26 cellular contexts compared by ENCODE assay signal in genomic region chrX:153907456-153907855, GRCh38. TPM values are rescaled to one million over a fixed set of nuclear protein-coding genes. Genes with fewer than 3 reads are reported as not detected.
DNase-seq lines count a peak whose midpoint lies in the region; ATAC-seq, FAIRE-seq and TF ChIP-seq lines count a peak whose summit lies in the region.
"Had no signal": no experiment of that assay in that cellular context is flagged by ENCODE, and none has a peak within 500 bp of the region (broad histone marks: within the 10 kb centered on the region; RNA-seq: fewer than 3 reads in every experiment).

No MANE protein-coding gene starts in this region.

- DNase-seq in CD4-positive, alpha-beta T cell, result no peak
- DNase-seq in GM12878 (ENCODE audit: low read depth, low spot score) (no peak), kidney (peak; percentile 80), sigmoid colon (peak; percentile 62), amygdala (lab: John Stamatoyannopoulos, UW) (no peak), iPS-NIHi7 (ENCODE audit: extremely low spot score) (no peak)
- DNase-seq in activated naive CD4-positive, alpha-beta T cell treated with anti-CD3 and anti-CD28 coated beads, Interleukin-2, amount 50 U/mL, for 72 hours (ENCODE audit: low spot score in 2 of 2), result no peak
- DNase-seq: 8988T; ACHN; AML-193; BE2C; Calu3; CD4-positive, alpha-beta memory T cell; COR-L47; DMS53; DMS79 treated with DMSO at 0.1 percent for 48 hours; GF-D8; GOT3 had no signal

- no peak for TF ChIP-seq EP300 in GM12878 (IDR thresholded peaks at IDR 0.05; ENCODE audit: borderline replicate concordance in 1 of 2, control insufficient read depth in 1 of 2, low read depth in 2 of 2, low read length in 2 of 2)
- no peak for TF ChIP-seq EP300 in sigmoid colon (IDR thresholded peaks at IDR 0.05)

- SMC1A ChIA-PET in GM12878 (lab: Charles Lee; ENCODE audit: uncharacterized antibody, unreplicated experiment), result interaction anchor here (1.1 to 1.3 kb wide), 2 partner anchors 17 to 29 kb away, joined by 3 read pairs; no protein-coding TSS in a partner anchor

- no peak for TF ChIP-seq CTCF in CD4-positive, alpha-beta T cell (IDR thresholded peaks at IDR 0.05)
- TF ChIP-seq CTCF in GM12878 (IDR thresholded peaks at IDR 0.05 in 2 of 3, conservative IDR thresholded peaks at IDR 0.05 in 1 of 3; ENCODE audit: control insufficient read depth in 2 of 3, extremely low read depth in 1 of 3, insufficient read depth in 1 of 3, low read depth in 3 of 3, low read length in 3 of 3) (no peak), kidney (IDR thresholded peaks at IDR 0.05; ENCODE audit: borderline replicate concordance, extremely low read depth, insufficient read depth) (no peak), sigmoid colon (IDR thresholded peaks at IDR 0.05) (no peak)

- H3K36me3 ChIP-seq in GM12878 (ENCODE audit: control insufficient read depth in 2 of 2, insufficient read depth in 2 of 2, low read length in 1 of 2), result no peaks in the 10 kb centered on the region; a peak in 1 of 4 replicates
- H3K36me3 ChIP-seq in kidney (ENCODE audit: control insufficient read depth in 1 of 2, insufficient read depth in 2 of 2, low read length in 2 of 2), result no peaks in the 10 kb centered on the region
- no peaks in the 10 kb centered on the region for H3K36me3 ChIP-seq in sigmoid colon
- H3K36me3 ChIP-seq: BE2C, HAP-1 had no signal

- no peak overlapping the region for H3K4me2 ChIP-seq in GM12878 (ENCODE audit: control insufficient read depth, insufficient read depth)
- H3K4me2 ChIP-seq: A549 had no signal

- no peaks in the 10 kb centered on the region for H3K27me3 ChIP-seq in CD4-positive, alpha-beta T cell (ENCODE audit: control insufficient read depth, insufficient read depth, low read length)
- H3K27me3 ChIP-seq in GM12878 (replicated peaks in 1 of 2; ENCODE audit: control insufficient read depth in 2 of 2, insufficient read depth in 2 of 2, low read length in 1 of 2) (no peaks in the 10 kb centered on the region), sigmoid colon (peaks cover 0 to 4% (median 0%) of the 10 kb centered on the region in 3 donors)
- H3K27me3 ChIP-seq: BE2C had no signal

- RAD21 ChIA-PET in GM12878 (lab: Charles Lee; ENCODE audit: unreplicated experiment), result interaction anchor here (0.6 to 1.8 kb wide), 2 partner anchors 18 to 102 kb away, joined by 4 to 6 read pairs; no protein-coding TSS in a partner anchor

- 0 out of 2 replicates have a peak, but pooled peaks cover 5% of the 10 kb centered on the region for H3K4me1 ChIP-seq in GM12878 (ENCODE audit: control insufficient read depth, insufficient read depth, low read length)
- peaks cover 0 to 4% of the 10 kb centered on the region in 2 donors for H3K4me1 ChIP-seq in kidney (ENCODE audit: control insufficient read depth in 1 of 2, insufficient read depth in 1 of 2, low read depth in 1 of 2, low read length in 2 of 2)
- H3K4me1 ChIP-seq in sigmoid colon, result peaks cover 0 to 9% (median 0%) of the 10 kb centered on the region in 4 donors
- H3K4me1 ChIP-seq: HAP-1 had no signal

- WGBS in GM12878 (ENCODE audit: insufficient coverage, insufficient replicate concordance, low lambda C conversion rate, missing lambda C conversion rate), result 76% methylated on average over 12 of the region's 12 CpGs
- WGBS in sigmoid colon, 2 donors, result 74 to 81% methylated on average over 12 of the region's 12 CpGs

- H3K27me3 Mint-ChIP-seq in CD4-positive, alpha-beta T cell, result no peaks in the 10 kb centered on the region
- H3K27me3 Mint-ChIP-seq: CD4-positive, alpha-beta memory T cell had no signal

- no peaks in the 10 kb centered on the region for H3K9me3 Mint-ChIP-seq in CD4-positive, alpha-beta T cell
- H3K9me3 Mint-ChIP-seq in activated naive CD4-positive, alpha-beta T cell treated with anti-CD3 and anti-CD28 coated beads, Interleukin-2, amount 50 U/mL, for 72 hours, result no peaks in the 10 kb centered on the region

- in situ Hi-C loops in GM12878 (cut with MboI), result no loop called here

- BruUV-seq in GM12878 (replicated peaks; lab: Mats Ljungman, UMichigan), result no TSS peak

- CTCF ChIA-PET in CD4-positive, alpha-beta T cell (lab: Charles Lee), result interaction anchor here (2.0 kb wide), 1 partner anchor 40 kb away, joined by 6 read pairs; no protein-coding TSS in a partner anchor
- CTCF ChIA-PET in GM12878 (lab: Yijun Ruan, JAX), result interaction anchor here (1.1 to 1.8 kb wide), 3 partner anchors 16 to 39 kb away, joined by 4 to 5 read pairs (median 5); no protein-coding TSS in a partner anchor

- 0 out of 2 replicates have a peak, but pooled peaks have one; percentile 8 for TF ChIP-seq POLR2A in GM12878 (IDR thresholded peaks at IDR 0.05; ENCODE audit: low read depth, low read length)
- TF ChIP-seq POLR2A in sigmoid colon (IDR thresholded peaks at IDR 0.05), result no peak

- peaks cover 39% of the 10 kb centered on the region for H3K4me1 Mint-ChIP-seq in CD4-positive, alpha-beta T cell (ENCODE audit: low read depth)

- no peak for ATAC-seq in CD4-positive, alpha-beta T cell (ENCODE audit: poor library complexity)
- ATAC-seq in GM12878, result no peak
- no peak for ATAC-seq in activated naive CD4-positive, alpha-beta T cell treated with anti-CD3 and anti-CD28 coated beads, Interleukin-2, amount 50 U/mL, for 72 hours

- no peaks in the 10 kb centered on the region for H3K9me3 ChIP-seq in CD4-positive, alpha-beta T cell (ENCODE audit: control insufficient read depth, low read length)
- H3K9me3 ChIP-seq in GM12878 (replicated peaks; ENCODE audit: control insufficient read depth, insufficient read depth, low read length) (no peaks in the 10 kb centered on the region), kidney (ENCODE audit: control insufficient read depth in 1 of 2, low read length in 2 of 2) (no peaks in the 10 kb centered on the region), sigmoid colon (no peaks in the 10 kb centered on the region)
- H3K9me3 ChIP-seq: A549; BE2C; BLaER1 treated with 17β-estradiol and CSF1 and Interleukin-3, amounts not matched to agents 10 nM and 100 nM; HAP-1 had no signal

- POLR2A ChIA-PET in CD4-positive, alpha-beta T cell (lab: Charles Lee), result interaction anchor here (1.2 to 7.3 kb wide), 3 partner anchors 19 to 125 kb away, joined by 3 to 63 read pairs (median 3); partner anchors contain the start of gene ARHGAP4
- POLR2A ChIA-PET in GM12878 (lab: Charles Lee), result no interaction called here

- H3K79me2 ChIP-seq in GM12878 (ENCODE audit: control insufficient read depth, insufficient read depth, low read length), result no peaks in the 10 kb centered on the region

- FAIRE-seq in GM12878 (lab: Jason Lieb, UNC), result no peak
- no peak for FAIRE-seq in kidney (lab: Jason Lieb, UNC)
- FAIRE-seq: A549, GM12892, H54 had no signal

- no peak for TF ChIP-seq RAD21 in GM12878 (IDR thresholded peaks at IDR 0.05; ENCODE audit: insufficient read depth, low read depth, low read length)

- H4K20me1 ChIP-seq in GM12878 (ENCODE audit: control insufficient read depth, insufficient read depth), result no peaks in the 10 kb centered on the region

- intact Hi-C loops in CD4-positive, alpha-beta T cell (cut with DNase I, micrococcal nuclease), result no loop called here
- intact Hi-C loops in GM12878 (cut with micrococcal nuclease; ENCODE audit: unreplicated experiment) (no loop called here), kidney (cut with DNase I) (no loop called here), sigmoid colon (cut with DNase I) (no loop called here)

- H3K4me3 Mint-ChIP-seq in CD4-positive, alpha-beta T cell, result no peak overlapping the region
- H3K4me3 Mint-ChIP-seq: CD14-positive monocyte; CD4-positive, alpha-beta memory T cell had no signal

- no peak overlapping the region for H3K27ac ChIP-seq in CD4-positive, alpha-beta T cell (ENCODE audit: low read depth, low read length)
- H3K27ac ChIP-seq in GM12878 (ENCODE audit: control insufficient read depth, insufficient read depth) (no peak overlapping the region), kidney (ENCODE audit: low read depth in 2 of 2, low read length in 2 of 2) (no peak overlapping the region), sigmoid colon (no peak overlapping the region)
- H3K27ac ChIP-seq: A549; BLaER1 treated with 17β-estradiol and CSF1 and Interleukin-3, amounts not matched to agents 10 nM and 100 nM had no signal

- H3K9ac ChIP-seq in GM12878 (ENCODE audit: control insufficient read depth, insufficient read depth, low read length), result no peak overlapping the region
- H3K9ac ChIP-seq in kidney (ENCODE audit: low read length in 2 of 2), result no peak overlapping the region
- H3K9ac ChIP-seq: BLaER1 treated with 17β-estradiol and CSF1 and Interleukin-3, amounts not matched to agents 10 nM and 100 nM had no signal

- H3K4me3 ChIP-seq in GM12878, result no peak overlapping the region
- H3K4me3 ChIP-seq in kidney (ENCODE audit: low read length in 2 of 2), result no peak overlapping the region
- no peak overlapping the region for H3K4me3 ChIP-seq in sigmoid colon
- H3K4me3 ChIP-seq: A549; BLaER1 treated with 17β-estradiol and CSF1 and Interleukin-3, amounts not matched to agents 10 nM and 100 nM; HAP-1 had no signal

- H3K27ac Mint-ChIP-seq in CD4-positive, alpha-beta T cell, result peak overlapping the region; percentile 30
- H3K27ac Mint-ChIP-seq in activated naive CD4-positive, alpha-beta T cell treated with anti-CD3 and anti-CD28 coated beads, Interleukin-2, amount 50 U/mL, for 72 hours, result no peak overlapping the region

- no peak overlapping the region for H2AFZ ChIP-seq in GM12878 (ENCODE audit: control insufficient read depth, low read depth, low read length)

- H3K36me3 Mint-ChIP-seq in CD4-positive, alpha-beta T cell (ENCODE audit: low read depth), result peaks cover 17% of the 10 kb centered on the region
- no peaks in the 10 kb centered on the region for H3K36me3 Mint-ChIP-seq in activated naive CD4-positive, alpha-beta T cell treated with anti-CD3 and anti-CD28 coated beads, Interleukin-2, amount 50 U/mL, for 72 hours

RNA-seq across cellular contexts. Expression of gene AVPR2, which starts 3.0 kb away (rescaled TPM):
- total RNA-seq in CD4-positive, alpha-beta T cell, result not detected
- total RNA-seq in GM12878 (2013; cell fraction: nucleolus; rRNA removed), result not detected in 2 replicates
- total RNA-seq in GM12878 (2014; rRNA removed) (not detected in 2 replicates), GM12878 (2014; rRNA removed; fragmentation: Illumina TruSeq; extraction: Trizol) (not detected in 2 replicates), GM12878 (2021) (not detected in 2 replicates), kidney (2.3 TPM), sigmoid colon (1 to 10 TPM; 1.1 to 2.2 (median 1.3) TPM)
- polyA plus RNA-seq in GM12878 (2011; ENCODE audit: low read depth), result not detected
- polyA plus RNA-seq in GM12878 (2011; rRNA removed) (not detected in 2 replicates), GM12878 (2014; fragmentation: Illumina TruSeq; extraction: Trizol) (not detected in 2 replicates), GM12878 (2014; fragmentation: Nextera tagmentation; extraction: Ambion mirVana) (not detected), GM12878 (2014; rRNA removed) (not detected in 2 replicates), GM12878 (2016; fragmentation: Nextera tagmentation; extraction: Ambion mirVana) (under 1 TPM; 0.12 to 0.37 TPM), kidney (ENCODE audit: insufficient read depth, low read depth, low replicate concordance) (22.1 TPM), sigmoid colon (1 to 10 TPM in 1 of 3 donors, not detected in 2; 1.1 TPM)
- polyA plus RNA-seq in GM12878 (2011; cell fraction: cytosol; rRNA removed), result 0.03 and 0.07 TPM in 2 replicates
- 0.43 and 0.44 TPM in 2 replicates for polyA plus RNA-seq in GM12878 (2011; cell fraction: nucleus; rRNA removed)
- polyA plus RNA-seq in GM12878 (2012), result 0.14 and 0.54 TPM in 2 replicates
- polyA minus RNA-seq in GM12878 (2011; rRNA and poly(A)+ RNA removed), result not detected in 2 replicates
- polyA minus RNA-seq in GM12878 (2011; cell fraction: cytosol; rRNA and poly(A)+ RNA removed), result not detected in 2 replicates
- not detected in 2 replicates for polyA minus RNA-seq in GM12878 (2011; cell fraction: nucleus; rRNA and poly(A)+ RNA removed)
- total RNA-seq in activated naive CD4-positive, alpha-beta T cell treated with anti-CD3 and anti-CD28 coated beads, Interleukin-2, amount 50 U/mL, for 72 hours, result not detected
- total RNA-seq: Calu3; CD4-positive, alpha-beta memory T cell; Daoy; G401 had no signal
- polyA plus RNA-seq: A549 had no signal

RNA-seq across cellular contexts. Expression of gene ARHGAP4, which starts 18.6 kb away (rescaled TPM):
- total RNA-seq in CD4-positive, alpha-beta T cell, result 100 to 1,000 TPM; 456 to 463 TPM
- total RNA-seq in GM12878 (2013; cell fraction: nucleolus; rRNA removed), result 91.6 and 99.6 TPM in 2 replicates
- 77.1 and 92.8 TPM in 2 replicates for total RNA-seq in GM12878 (2014; rRNA removed)
- total RNA-seq in GM12878 (2014; rRNA removed; fragmentation: Illumina TruSeq; extraction: Trizol), result 19.0 and 19.5 TPM in 2 replicates
- total RNA-seq in GM12878 (2021), result 112 and 120 TPM in 2 replicates
- polyA plus RNA-seq in GM12878 (2011; ENCODE audit: low read depth), result 15.0 TPM
- 8.5 and 22.0 TPM in 2 replicates for polyA plus RNA-seq in GM12878 (2011; rRNA removed)
- polyA plus RNA-seq in GM12878 (2011; cell fraction: cytosol; rRNA removed), result 33.8 and 45.0 TPM in 2 replicates
- polyA plus RNA-seq in GM12878 (2011; cell fraction: nucleus; rRNA removed), result 299 and 365 TPM in 2 replicates
- polyA plus RNA-seq in GM12878 (2012), result 51.0 and 62.3 TPM in 2 replicates
- polyA plus RNA-seq in GM12878 (2014; fragmentation: Illumina TruSeq; extraction: Trizol), result 2.2 and 14.6 TPM in 2 replicates
- polyA plus RNA-seq in GM12878 (2014; fragmentation: Nextera tagmentation; extraction: Ambion mirVana), result 1 to 10 TPM in 1 of 2 experiments, under 1 TPM in 1; 0.71 to 6.0 TPM
- 102 and 116 TPM in 2 replicates for polyA plus RNA-seq in GM12878 (2014; rRNA removed)
- 10 to 100 TPM; 66.6 to 81.6 TPM for polyA plus RNA-seq in GM12878 (2016; fragmentation: Nextera tagmentation; extraction: Ambion mirVana)
- 9.7 and 37.3 TPM in 2 replicates for polyA minus RNA-seq in GM12878 (2011; rRNA and poly(A)+ RNA removed)
- 23.3 and 31.5 TPM in 2 replicates for polyA minus RNA-seq in GM12878 (2011; cell fraction: cytosol; rRNA and poly(A)+ RNA removed)
- 47.1 and 68.5 TPM in 2 replicates for polyA minus RNA-seq in GM12878 (2011; cell fraction: nucleus; rRNA and poly(A)+ RNA removed)
- 73.0 TPM for total RNA-seq in kidney
- polyA plus RNA-seq in kidney (ENCODE audit: insufficient read depth, low read depth, low replicate concordance), result 38.3 TPM
- total RNA-seq in sigmoid colon, result 10 to 100 TPM; 12.4 to 27.4 (median 16.3) TPM
- polyA plus RNA-seq in sigmoid colon, result 100 to 1,000 TPM in 1 of 3 donors, 10 to 100 TPM in 1, 1 to 10 TPM in 1; 8.4 to 122 (median 17.3) TPM
- 100 to 1,000 TPM in 1 of 2 donors, 10 to 100 TPM in 1; 90.0 to 138 TPM for total RNA-seq in activated naive CD4-positive, alpha-beta T cell treated with anti-CD3 and anti-CD28 coated beads, Interleukin-2, amount 50 U/mL, for 72 hours

RNA-seq across cellular contexts. Expression of gene L1CAM, which starts 21.5 kb away (rescaled TPM):
- 1 to 10 TPM in 1 of 2 experiments, under 1 TPM in 1; 0.89 to 1.2 TPM for total RNA-seq in CD4-positive, alpha-beta T cell
- total RNA-seq in GM12878 (2013; cell fraction: nucleolus; rRNA removed), result 1.4 and 1.9 TPM in 2 replicates
- total RNA-seq in GM12878 (2014; rRNA removed) (not detected in 2 replicates), GM12878 (2014; rRNA removed; fragmentation: Illumina TruSeq; extraction: Trizol) (not detected in 2 replicates), GM12878 (2021) (0.24 and 0.64 TPM in 2 replicates), kidney (71.9 TPM), sigmoid colon (10 to 100 TPM in 3 of 4 donors, 1 to 10 TPM in 1; 6.6 to 30.2 (median 23.1) TPM)
- 0.05 TPM for polyA plus RNA-seq in GM12878 (2011; ENCODE audit: low read depth)
- polyA plus RNA-seq in GM12878 (2011; rRNA removed) (0.12 and 0.22 TPM in 2 replicates), GM12878 (2014; fragmentation: Illumina TruSeq; extraction: Trizol) (not detected in 2 replicates), GM12878 (2014; fragmentation: Nextera tagmentation; extraction: Ambion mirVana) (not detected), GM12878 (2014; rRNA removed) (0.01 TPM in 1 of 2 replicates, not detected in the other), GM12878 (2016; fragmentation: Nextera tagmentation; extraction: Ambion mirVana) (under 1 TPM; 0.05 to 0.09 TPM), kidney (ENCODE audit: insufficient read depth, low read depth, low replicate concordance) (26.1 TPM), sigmoid colon (10 to 100 TPM in 1 of 3 donors, 1 to 10 TPM in 1, not detected in 1; 2.4 to 10.5 TPM)
- 0.07 TPM in 2 replicates for polyA plus RNA-seq in GM12878 (2011; cell fraction: cytosol; rRNA removed)
- 0.35 and 1.1 TPM in 2 replicates for polyA plus RNA-seq in GM12878 (2011; cell fraction: nucleus; rRNA removed)
- 0.05 and 0.20 TPM in 2 replicates for polyA plus RNA-seq in GM12878 (2012)
- 0.37 TPM in 1 of 2 replicates, not detected in the other for polyA minus RNA-seq in GM12878 (2011; rRNA and poly(A)+ RNA removed)
- polyA minus RNA-seq in GM12878 (2011; cell fraction: cytosol; rRNA and poly(A)+ RNA removed), result 0.62 and 0.80 TPM in 2 replicates
- 0.48 TPM in 2 replicates for polyA minus RNA-seq in GM12878 (2011; cell fraction: nucleus; rRNA and poly(A)+ RNA removed)
- 1 to 10 TPM; 1.1 to 1.8 TPM for total RNA-seq in activated naive CD4-positive, alpha-beta T cell treated with anti-CD3 and anti-CD28 coated beads, Interleukin-2, amount 50 U/mL, for 72 hours
- polyA plus RNA-seq: CD14-positive monocyte had no signal

RNA-seq across cellular contexts. Expression of gene NAA10, which starts 27.4 kb away (rescaled TPM):
- total RNA-seq in CD4-positive, alpha-beta T cell, result 10 to 100 TPM; 41.5 to 42.0 TPM
- 17.5 and 20.3 TPM in 2 replicates for total RNA-seq in GM12878 (2013; cell fraction: nucleolus; rRNA removed)
- 82.6 and 100 TPM in 2 replicates for total RNA-seq in GM12878 (2014; rRNA removed)
- total RNA-seq in GM12878 (2014; rRNA removed; fragmentation: Illumina TruSeq; extraction: Trizol), result 59.6 and 69.5 TPM in 2 replicates
- 113 and 123 TPM in 2 replicates for total RNA-seq in GM12878 (2021)
- 40.6 TPM for polyA plus RNA-seq in GM12878 (2011; ENCODE audit: low read depth)
- polyA plus RNA-seq in GM12878 (2011; rRNA removed), result 25.4 and 45.1 TPM in 2 replicates
- polyA plus RNA-seq in GM12878 (2011; cell fraction: cytosol; rRNA removed), result 77.8 and 104 TPM in 2 replicates
- 54.2 and 67.6 TPM in 2 replicates for polyA plus RNA-seq in GM12878 (2011; cell fraction: nucleus; rRNA removed)
- polyA plus RNA-seq in GM12878 (2012), result 64.3 and 68.0 TPM in 2 replicates
- 88.7 and 97.7 TPM in 2 replicates for polyA plus RNA-seq in GM12878 (2014; fragmentation: Illumina TruSeq; extraction: Trizol)
- 10 to 100 TPM in 1 of 2 experiments, 1 to 10 TPM in 1; 7.9 to 26.6 TPM for polyA plus RNA-seq in GM12878 (2014; fragmentation: Nextera tagmentation; extraction: Ambion mirVana)
- polyA plus RNA-seq in GM12878 (2014; rRNA removed), result 158 TPM in 2 replicates
- 100 to 1,000 TPM; 209 to 212 TPM for polyA plus RNA-seq in GM12878 (2016; fragmentation: Nextera tagmentation; extraction: Ambion mirVana)
- polyA minus RNA-seq in GM12878 (2011; rRNA and poly(A)+ RNA removed), result 31.8 and 50.4 TPM in 2 replicates
- polyA minus RNA-seq in GM12878 (2011; cell fraction: cytosol; rRNA and poly(A)+ RNA removed), result 17.2 and 25.0 TPM in 2 replicates
- 13.3 and 24.4 TPM in 2 replicates for polyA minus RNA-seq in GM12878 (2011; cell fraction: nucleus; rRNA and poly(A)+ RNA removed)
- total RNA-seq in kidney, result 79.3 TPM
- polyA plus RNA-seq in kidney (ENCODE audit: insufficient read depth, low read depth, low replicate concordance), result 120 TPM
- 100 to 1,000 TPM in 1 of 4 donors, 10 to 100 TPM in 3; 57.4 to 113 (median 79.2) TPM for total RNA-seq in sigmoid colon
- 100 to 1,000 TPM in 1 of 3 donors, 10 to 100 TPM in 2; 78.6 to 128 (median 84.7) TPM for polyA plus RNA-seq in sigmoid colon
- 100 to 1,000 TPM in 1 of 2 donors, 10 to 100 TPM in 1; 97.9 to 129 TPM for total RNA-seq in activated naive CD4-positive, alpha-beta T cell treated with anti-CD3 and anti-CD28 coated beads, Interleukin-2, amount 50 U/mL, for 72 hours

RNA-seq across cellular contexts. Expression of gene RENBP, which starts 37.0 kb away (rescaled TPM):
- total RNA-seq in CD4-positive, alpha-beta T cell, result 1 to 10 TPM; 8.6 to 9.3 TPM
- 8.3 and 9.0 TPM in 2 replicates for total RNA-seq in GM12878 (2013; cell fraction: nucleolus; rRNA removed)
- total RNA-seq in GM12878 (2014; rRNA removed) (2.1 and 2.2 TPM in 2 replicates), GM12878 (2014; rRNA removed; fragmentation: Illumina TruSeq; extraction: Trizol) (1.6 and 1.8 TPM in 2 replicates), GM12878 (2021) (4.9 and 6.8 TPM in 2 replicates), kidney (22.9 TPM), sigmoid colon (10 to 100 TPM in 3 of 4 donors, 1 to 10 TPM in 1; 9.8 to 16.8 (median 13.1) TPM)
- 3.9 TPM for polyA plus RNA-seq in GM12878 (2011; ENCODE audit: low read depth)
- polyA plus RNA-seq in GM12878 (2011; rRNA removed) (1.1 and 1.6 TPM in 2 replicates), GM12878 (2014; fragmentation: Illumina TruSeq; extraction: Trizol) (0.19 and 1.3 TPM in 2 replicates), GM12878 (2014; fragmentation: Nextera tagmentation; extraction: Ambion mirVana) (not detected), GM12878 (2014; rRNA removed) (4.0 and 4.5 TPM in 2 replicates), GM12878 (2016; fragmentation: Nextera tagmentation; extraction: Ambion mirVana) (under 1 TPM in 1 of 2 experiments, not detected in 1; 0.36 TPM), kidney (ENCODE audit: insufficient read depth, low read depth, low replicate concordance) (78.2 TPM), sigmoid colon (10 to 100 TPM; 10.2 to 15.1 (median 15.0) TPM)
- polyA plus RNA-seq in GM12878 (2011; cell fraction: cytosol; rRNA removed), result 2.1 and 2.3 TPM in 2 replicates
- 4.1 and 6.0 TPM in 2 replicates for polyA plus RNA-seq in GM12878 (2011; cell fraction: nucleus; rRNA removed)
- 7.1 and 8.3 TPM in 2 replicates for polyA plus RNA-seq in GM12878 (2012)
- 0.44 and 2.3 TPM in 2 replicates for polyA minus RNA-seq in GM12878 (2011; rRNA and poly(A)+ RNA removed)
- 0.83 TPM in 1 of 2 replicates, not detected in the other for polyA minus RNA-seq in GM12878 (2011; cell fraction: cytosol; rRNA and poly(A)+ RNA removed)
- polyA minus RNA-seq in GM12878 (2011; cell fraction: nucleus; rRNA and poly(A)+ RNA removed), result 0.96 and 2.1 TPM in 2 replicates
- total RNA-seq in activated naive CD4-positive, alpha-beta T cell treated with anti-CD3 and anti-CD28 coated beads, Interleukin-2, amount 50 U/mL, for 72 hours, result 10 to 100 TPM; 14.8 to 16.1 TPM
- polyA plus RNA-seq: A549 had no signal

Comparison
In these comparisons a context has a peak if more than half of its experiments do, and no peak if none do; other contexts are left out.
1. DNase-seq: peak in kidney (single experiment) and sigmoid colon (single experiment); none in CD4-positive, alpha-beta T cell (0 of 10), GM12878 (single experiment), amygdala (0 of 56), activated naive CD4-positive, alpha-beta T cell treated with anti-CD3 and anti-CD28 coated beads, Interleukin-2, amount 50 U/mL, for 72 hours (0 of 2) and iPS-NIHi7 (single experiment).